ENCODE assay signal across 36 cellular contexts in the genomic region with DNA sequence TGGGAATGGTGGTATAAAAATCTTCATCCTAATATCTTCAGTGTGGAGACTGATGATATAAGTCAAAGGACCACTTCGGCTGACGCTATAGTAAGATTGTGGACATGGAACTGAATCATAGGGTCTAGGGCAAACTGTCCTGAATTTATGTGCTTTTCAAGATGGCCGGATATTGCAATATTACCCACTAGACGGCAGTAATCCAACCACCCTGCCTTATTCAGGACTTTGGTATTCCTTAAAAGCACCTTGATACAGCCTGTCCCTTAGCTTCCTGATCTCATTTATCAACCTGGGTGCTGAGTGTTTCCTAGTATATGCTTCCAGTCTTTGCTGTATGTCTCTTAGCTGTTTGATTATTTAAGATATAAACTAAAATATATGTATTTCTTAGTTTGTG.
DNase-seq lines count a peak whose midpoint lies in the region; ATAC-seq, FAIRE-seq and TF ChIP-seq lines count a peak whose summit lies in the region.
"Had no signal": no experiment of that assay in that cellular context is flagged by ENCODE, and none has a peak within 500 bp of the region (broad histone marks: within the 10 kb centered on the region; RNA-seq: fewer than 3 reads in every experiment).

No MANE protein-coding gene starts in this region.

- H3K9me3 Mint-ChIP-seq in GM23338: no peaks in the 10 kb centered on the region
- no peaks in the 10 kb centered on the region for H3K9me3 Mint-ChIP-seq in neural progenitor cell
- H3K9me3 Mint-ChIP-seq: activated naive CD8-positive, alpha-beta T cell treated with anti-CD3 and anti-CD28 coated beads, Interleukin-2, amount 50 U/mL, for 24 hours; T-helper 1 cell treated with Interleukin-12 subunit alpha and Interleukin-12 subunit beta and Interleukin-4 antibody, amounts not matched to agents 30 μg/mL and 1 μg/mL, for 36 hours had no signal

- no peaks in the 10 kb centered on the region for H3F3A ChIP-seq in GM23338 (replicated peaks; ENCODE audit: low read depth)
- no peaks in the 10 kb centered on the region for H3F3A ChIP-seq in OCI-LY1 (ENCODE audit: insufficient read depth, low read length)
- no peaks in the 10 kb centered on the region for H3F3A ChIP-seq in neural progenitor cell (ENCODE audit: low read depth)

- H3K4me3 Mint-ChIP-seq in GM23338: no peak overlapping the region
- no peak overlapping the region for H3K4me3 Mint-ChIP-seq in neural progenitor cell
- H3K4me3 Mint-ChIP-seq: activated naive CD8-positive, alpha-beta T cell treated with anti-CD3 and anti-CD28 coated beads, Interleukin-2, amount 50 U/mL, for 24 hours; HFFc6; T-helper 1 cell treated with Interleukin-12 subunit alpha and Interleukin-12 subunit beta and Interleukin-4 antibody, amounts not matched to agents 30 μg/mL and 1 μg/mL, for 36 hours had no signal

- H3K4me3 ChIP-seq in GM23338 (no peak overlapping the region), OCI-LY1 (ENCODE audit: low read depth, low read length, poor library complexity, severe bottlenecking) (no peak overlapping the region), neural progenitor cell (no peak overlapping the region)
- H3K4me3 ChIP-seq: left lung, pancreas, SK-N-MC had no signal

- no peaks in the 10 kb centered on the region for H3K36me3 Mint-ChIP-seq in GM23338 (ENCODE audit: low read depth)
- H3K36me3 Mint-ChIP-seq in neural progenitor cell: no peaks in the 10 kb centered on the region

- H3K27me3 Mint-ChIP-seq in GM23338 (ENCODE audit: insufficient read depth, low read depth, poor library complexity) (no peaks in the 10 kb centered on the region), neural progenitor cell (ENCODE audit: insufficient read depth, low read depth) (no peaks in the 10 kb centered on the region)
- H3K27me3 Mint-ChIP-seq: activated naive CD8-positive, alpha-beta T cell treated with anti-CD3 and anti-CD28 coated beads, Interleukin-2, amount 50 U/mL, for 24 hours had no signal

- H3K9me2 ChIP-seq in GM23338 (ENCODE audit: insufficient read depth) (no peaks in the 10 kb centered on the region), OCI-LY1 (ENCODE audit: low read depth, low read length) (no peaks in the 10 kb centered on the region)

- H3K4me1 ChIP-seq in GM23338 (ENCODE audit: insufficient read depth): 0 out of 2 replicates have a peak, but pooled peaks cover 5% of the 10 kb centered on the region
- H3K4me1 ChIP-seq in OCI-LY1 (ENCODE audit: insufficient read depth, low read length, severe bottlenecking): no peaks in the 10 kb centered on the region
- H3K4me1 ChIP-seq in neural progenitor cell: no peaks in the 10 kb centered on the region
- H3K4me1 ChIP-seq: left lung, pancreas had no signal

- H3K27me3 ChIP-seq in GM23338 (ENCODE audit: insufficient read depth) (no peaks in the 10 kb centered on the region), OCI-LY1 (ENCODE audit: insufficient read depth, low read length) (no peaks in the 10 kb centered on the region), neural progenitor cell (no peaks in the 10 kb centered on the region)
- H3K27me3 ChIP-seq: left lung, pancreas had no signal

- H3K4me2 ChIP-seq in GM23338: no peak overlapping the region
- no peak overlapping the region for H3K4me2 ChIP-seq in OCI-LY1 (ENCODE audit: low read length)
- H3K4me2 ChIP-seq in neural progenitor cell: no peak overlapping the region

- peak; percentile 32 for DNase-seq in GM23338 (ENCODE audit: low spot score)
- DNase-seq in neural progenitor cell (ENCODE audit: low spot score): no peak
- no peak for DNase-seq in KG1 (lab: John Stamatoyannopoulos, UW)
- DNase-seq in NCI-H2081 (lab: John Stamatoyannopoulos, UW): no peak
- DNase-seq in HTR-8/SVneo (ENCODE audit: insufficient read length, low spot score): no peak
- DNase-seq: activated CD4-positive, alpha-beta T cell treated with anti-CD3 and anti-CD28 coated beads, Interleukin-2, amount 50 U/mL, for 48 hours; activated CD4-positive, CD25-positive, alpha-beta regulatory T cell treated with anti-CD3 and anti-CD28 coated beads, Interleukin-2, amount 50 U/mL, for 72 hours; activated naive CD4-positive, alpha-beta T cell; activated naive CD8-positive, alpha-beta T cell treated with anti-CD3 and anti-CD28 coated beads, Interleukin-2, amount 50 U/mL, for 24 hours; activated T-cell treated with anti-CD3 and anti-CD28 coated beads, Interleukin-2, amount 50 U/mL, for 48 hours; caudate nucleus; cortex of kidney; DMS79; GDM1; glutamatergic neuron; HFFc6; left lung; mesenchymal stem cell; NCI-H1092 treated with DMSO at 0.1 percent for 48 hours; NCI-H1694 treated with DMSO at 0.1 percent for 48 hours; NCI-H2171; NCI-H510A; NK-92 treated with Interleukin-12 subunit alpha and Interleukin-12 subunit beta, amount 100 ng/mL, for 24 hours; pancreas; right cardiac atrium; stimulated activated CD4-positive, alpha-beta T cell treated with anti-CD3 and anti-CD28 coated beads, Interleukin-2, amount 100 ng/mL, for 24 hours; stimulated activated naive CD8-positive, alpha-beta T cell treated with anti-CD3 and anti-CD28 coated beads, Interleukin-15, Interleukin-2, amounts not matched to agents 100 U/mL and 50 U/mL, for 24 hours had no signal

- H4K20me1 ChIP-seq in GM23338 (replicated peaks; ENCODE audit: insufficient read depth) (no peaks in the 10 kb centered on the region), OCI-LY1 (ENCODE audit: insufficient read depth, low read length) (no peaks in the 10 kb centered on the region), neural progenitor cell (ENCODE audit: low read depth) (no peaks in the 10 kb centered on the region)

- H3K27ac ChIP-seq in GM23338 (ENCODE audit: low read depth) (no peak overlapping the region), OCI-LY1 (ENCODE audit: low read depth, low read length, poor library complexity, severe bottlenecking) (no peak overlapping the region), VCaP (no peak overlapping the region), neural progenitor cell (no peak overlapping the region)
- H3K27ac ChIP-seq: left lung, pancreas, RWPE1, SK-N-MC had no signal

- H3K9ac ChIP-seq in OCI-LY1 (ENCODE audit: low read length) (no peak overlapping the region), neural progenitor cell (no peak overlapping the region)

- H3K79me2 ChIP-seq in GM23338 (replicated peaks; ENCODE audit: insufficient read depth): no peaks in the 10 kb centered on the region
- H3K79me2 ChIP-seq in OCI-LY1 (ENCODE audit: insufficient read depth, low read length): no peaks in the 10 kb centered on the region
- no peaks in the 10 kb centered on the region for H3K79me2 ChIP-seq in neural progenitor cell (ENCODE audit: low read depth)

- H3K4me1 Mint-ChIP-seq in GM23338: peaks cover 9% of the 10 kb centered on the region; the same call in 2 of the 3 replicates
- H3K4me1 Mint-ChIP-seq in neural progenitor cell: no peaks in the 10 kb centered on the region
- H3K4me1 Mint-ChIP-seq: activated naive CD8-positive, alpha-beta T cell treated with anti-CD3 and anti-CD28 coated beads, Interleukin-2, amount 50 U/mL, for 24 hours had no signal

- H3K9me3 ChIP-seq in OCI-LY1 (ENCODE audit: low read length) (no peaks in the 10 kb centered on the region), neural progenitor cell (ENCODE audit: low read depth) (no peaks in the 10 kb centered on the region)
- H3K9me3 ChIP-seq: left lung, pancreas had no signal

- H3K36me3 ChIP-seq in GM23338 (ENCODE audit: insufficient read depth) (no peaks in the 10 kb centered on the region), OCI-LY1 (ENCODE audit: insufficient read depth, low read length) (no peaks in the 10 kb centered on the region), neural progenitor cell (no peaks in the 10 kb centered on the region)
- H3K36me3 ChIP-seq: left lung, pancreas had no signal

- H2AFZ ChIP-seq in GM23338 (peak overlapping the region; percentile 58; the same call in 1 of the 2 replicates), OCI-LY1 (ENCODE audit: low read length) (no peak overlapping the region), neural progenitor cell (replicated peaks) (peak overlapping the region; percentile 2)

- no peak for FAIRE-seq in HTR-8/SVneo (lab: Jason Lieb, UNC)
- FAIRE-seq: astrocyte, pancreas, TTC549 had no signal

- TF ChIP-seq CTCF in GM23338 (conservative IDR thresholded peaks at IDR 0.05; ENCODE audit: low read depth in 2 of 2) (peak in 1 of 2 experiments; percentile 42; a peak in 2 of 4 replicates), OCI-LY1 (IDR thresholded peaks at IDR 0.05; ENCODE audit: low read length) (peak; percentile 11; the same call in 1 of the 2 replicates), VCaP (conservative IDR thresholded peaks at IDR 0.05) (peak; percentile 14; the same call in 1 of the 2 replicates), neural progenitor cell (IDR thresholded peaks at IDR 0.05) (no peak)

- ATAC-seq in GM23338 (peak; percentile 56), HG02840 (IDR thresholded peaks at IDR 0.05; ENCODE audit: low FRiP score, unreplicated experiment) (no peak)
- ATAC-seq: activated naive CD8-positive, alpha-beta T cell treated with anti-CD3 and anti-CD28 coated beads, Interleukin-2, amount 50 U/mL, for 24 hours; esophagus mucosa; left lung; pancreas; right cardiac atrium; stimulated activated naive CD8-positive, alpha-beta T cell treated with anti-CD3 and anti-CD28 coated beads, Interleukin-15, Interleukin-2, amounts not matched to agents 100 U/mL and 50 U/mL, for 24 hours had no signal

- H3K27ac Mint-ChIP-seq in GM23338 (no peak overlapping the region; the same call in 1 of the 2 replicates), neural progenitor cell (no peak overlapping the region)
- H3K27ac Mint-ChIP-seq: activated naive CD8-positive, alpha-beta T cell treated with anti-CD3 and anti-CD28 coated beads, Interleukin-2, amount 50 U/mL, for 24 hours; HFFc6; T-helper 1 cell treated with Interleukin-12 subunit alpha and Interleukin-12 subunit beta and Interleukin-4 antibody, amounts not matched to agents 30 μg/mL and 1 μg/mL, for 36 hours had no signal

TF ChIP-seq in GM23338, 12 proteins besides CTCF, POLR2A, EP300 and RAD21 (continues in another document):
- TF ChIP-seq STAT1 (IDR thresholded peaks at IDR 0.05; ENCODE audit: unreplicated experiment) (no peak), EZH2 (IDR thresholded peaks at IDR 0.05; ENCODE audit: low read depth, unreplicated experiment) (no peak), POLR2AphosphoS5 (IDR thresholded peaks at IDR 0.05; ENCODE audit: low read depth) (no peak), EZH2phosphoT487 (IDR thresholded peaks at IDR 0.05; ENCODE audit: unreplicated experiment) (no peak), ZNF331 (CRISPR knock-in tag; IDR thresholded peaks at IDR 0.05; ENCODE audit: low read depth) (no peak)
